ENCODE assay signal across 15 cellular contexts in the genomic region with DNA sequence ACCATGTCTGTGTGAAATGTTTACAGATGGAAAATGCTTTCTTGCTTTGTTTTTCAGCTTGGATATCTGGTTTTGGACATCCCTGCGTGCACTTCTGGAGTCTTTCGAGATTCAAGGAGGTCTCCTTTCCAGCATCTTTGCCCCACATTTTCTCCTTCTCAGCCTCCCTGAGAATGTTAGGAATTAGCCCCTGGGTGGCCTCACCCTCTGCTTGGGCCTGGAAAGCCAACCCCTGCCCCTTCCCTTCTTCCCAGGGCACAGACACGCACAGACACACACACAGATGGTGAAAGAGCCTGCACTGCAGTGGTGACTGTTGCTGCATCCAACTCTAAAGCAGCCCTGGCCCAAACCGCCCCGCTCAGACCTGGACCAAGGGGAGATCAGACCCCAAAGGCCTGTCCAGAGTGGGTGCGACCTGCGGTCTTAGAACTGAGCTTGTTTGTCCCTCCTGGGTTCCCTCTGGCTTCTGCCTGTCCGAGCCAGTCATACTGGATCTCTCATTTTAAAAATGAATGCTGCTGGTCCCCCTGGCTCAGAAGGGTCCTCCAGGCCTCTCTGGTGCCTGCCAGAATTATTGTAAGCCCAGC. TPM values are rescaled to one million over a fixed set of nuclear protein-coding genes. Genes with fewer than 3 reads are reported as not detected.
DNase-seq lines count a peak whose midpoint lies in the region; ATAC-seq and TF ChIP-seq lines count a peak whose summit lies in the region.
"Had no signal": no experiment of that assay in that cellular context is flagged by ENCODE, and none has a peak within 500 bp of the region (broad histone marks: within the 10 kb centered on the region; RNA-seq: fewer than 3 reads in every experiment).

No MANE protein-coding gene starts in this region.

- H3K27me3 ChIP-seq in SJSA1 (replicated peaks) (no peaks in the 10 kb centered on the region), esophagus muscularis mucosa (no peaks in the 10 kb centered on the region), tibial nerve (no peaks in the 10 kb centered on the region)

- peak overlapping the region; percentile 13 for H3K27ac Mint-ChIP-seq in dendritic cell treated with granulocyte-macrophage colony-stimulating factor and Interleukin-4, amounts not matched to agents 40 ng/mL and 50 ng/mL, for 4 days
- peak overlapping the region in 2 of 3 experiments; percentile 47 to 51 for H3K27ac Mint-ChIP-seq in nephron
- H3K27ac Mint-ChIP-seq: CD14-positive monocyte; CD8-positive, alpha-beta T cell had no signal

- H3K9me3 ChIP-seq in SJSA1 (replicated peaks), result no peaks in the 10 kb centered on the region; the same call in 1 of the 2 replicates
- H3K9me3 ChIP-seq in esophagus muscularis mucosa, result peaks cover 0 to 8% (median 3%) of the 10 kb centered on the region in 4 donors
- peaks cover 0 to 12% (median 0%) of the 10 kb centered on the region in 4 donors for H3K9me3 ChIP-seq in tibial nerve

- H3K4me3 Mint-ChIP-seq in dendritic cell treated with granulocyte-macrophage colony-stimulating factor and Interleukin-4, amounts not matched to agents 40 ng/mL and 50 ng/mL, for 4 days, result no peak overlapping the region
- H3K4me3 Mint-ChIP-seq in nephron, result no peak overlapping the region
- H3K4me3 Mint-ChIP-seq: CD14-positive monocyte; CD8-positive, alpha-beta T cell had no signal

- H3K36me3 Mint-ChIP-seq in dendritic cell treated with granulocyte-macrophage colony-stimulating factor and Interleukin-4, amounts not matched to agents 40 ng/mL and 50 ng/mL, for 4 days (ENCODE audit: low read depth), result no peaks in the 10 kb centered on the region
- H3K36me3 Mint-ChIP-seq in nephron (ENCODE audit: low read depth), result peaks cover 4% of the 10 kb centered on the region
- H3K36me3 Mint-ChIP-seq: CD8-positive, alpha-beta T cell had no signal

- no peak overlapping the region for H3K4me3 ChIP-seq in SJSA1
- H3K4me3 ChIP-seq in esophagus muscularis mucosa, result no peak overlapping the region
- H3K4me3 ChIP-seq in tibial nerve, result no peak overlapping the region
- H3K4me3 ChIP-seq: GM23248 had no signal

- H3K4me1 Mint-ChIP-seq in dendritic cell treated with granulocyte-macrophage colony-stimulating factor and Interleukin-4, amounts not matched to agents 40 ng/mL and 50 ng/mL, for 4 days (ENCODE audit: low read depth), result peaks cover 25% of the 10 kb centered on the region
- H3K4me1 Mint-ChIP-seq in nephron, result peaks cover 6% of the 10 kb centered on the region

- TF ChIP-seq CTCF in nephron (IDR thresholded peaks at IDR 0.05; ENCODE audit: unreplicated experiment in 3 of 3) (no peak), esophagus muscularis mucosa (IDR thresholded peaks at IDR 0.05) (no peak), tibial nerve (IDR thresholded peaks at IDR 0.05) (no peak)

- no peak for TF ChIP-seq POLR2A in esophagus muscularis mucosa (IDR thresholded peaks at IDR 0.05; ENCODE audit: low read depth)
- no peak for TF ChIP-seq POLR2A in tibial nerve (IDR thresholded peaks at IDR 0.05)

- intact Hi-C loops in dendritic cell treated with granulocyte-macrophage colony-stimulating factor and Interleukin-4, amounts not matched to agents 40 ng/mL and 50 ng/mL, for 4 days (cut with micrococcal nuclease), result no loop called here
- intact Hi-C loops in esophagus muscularis mucosa (cut with DNase I), result no loop called here

- ATAC-seq in HG03108 (IDR thresholded peaks at IDR 0.05; ENCODE audit: unreplicated experiment), result no peak
- ATAC-seq: CD8-positive, alpha-beta T cell had no signal

- TF ChIP-seq EP300 in esophagus muscularis mucosa (IDR thresholded peaks at IDR 0.05) (no peak), tibial nerve (IDR thresholded peaks at IDR 0.05) (no peak)

- H3K27ac ChIP-seq in SJSA1 (peak overlapping the region; percentile 91), esophagus muscularis mucosa (replicated peaks in 1 of 4) (no peak overlapping the region), tibial nerve (no peak overlapping the region)
- H3K27ac ChIP-seq: GM23248 had no signal

- H3K4me1 ChIP-seq in SJSA1 (replicated peaks) (peaks cover 75% of the 10 kb centered on the region), esophagus muscularis mucosa (peaks cover 0 to 10% (median 9%) of the 10 kb centered on the region in 4 donors), tibial nerve (no peaks in the 10 kb centered on the region)

- 94% methylated on average over 3 of the region's 8 CpGs for WGBS in esophagus muscularis mucosa
- WGBS in tibial nerve, 2 donors, result 95 to 97% methylated on average over 8 of the region's 8 CpGs

- DNase-seq in SJSA1 (ENCODE audit: low read depth in 1 of 2, low spot score in 2 of 2), result peak; percentile 82 to 91
- DNase-seq in esophagus muscularis mucosa (ENCODE audit: extremely low spot score), result no peak
- DNase-seq in tibial nerve (ENCODE audit: low spot score in 2 of 2), result no peak
- DNase-seq in T-helper 2 cell, result no peak
- DNase-seq: CD8-positive, alpha-beta T cell; COR-L47; DMS153; DMS79 treated with DMSO at 0.1 percent for 48 hours; EL; GM23248; H7 had no signal

- peaks cover 20% of the 10 kb centered on the region for H3K9me3 Mint-ChIP-seq in dendritic cell treated with granulocyte-macrophage colony-stimulating factor and Interleukin-4, amounts not matched to agents 40 ng/mL and 50 ng/mL, for 4 days
- peaks cover 11% of the 10 kb centered on the region for H3K9me3 Mint-ChIP-seq in nephron

- H3K36me3 ChIP-seq in SJSA1, result no peaks in the 10 kb centered on the region
- no peaks in the 10 kb centered on the region for H3K36me3 ChIP-seq in esophagus muscularis mucosa
- no peaks in the 10 kb centered on the region for H3K36me3 ChIP-seq in tibial nerve

- H3K27me3 Mint-ChIP-seq in dendritic cell treated with granulocyte-macrophage colony-stimulating factor and Interleukin-4, amounts not matched to agents 40 ng/mL and 50 ng/mL, for 4 days, result peaks cover 22% of the 10 kb centered on the region
- H3K27me3 Mint-ChIP-seq in nephron (ENCODE audit: low read depth), result peaks cover 11% of the 10 kb centered on the region

RNA-seq across cellular contexts. Expression of a gene that starts 8.7 kb away (rescaled TPM):
- total RNA-seq in SJSA1 (2014; rRNA removed; shearing (Covaris generic)), result 40.0 and 44.3 TPM in 2 replicates
- total RNA-seq in esophagus muscularis mucosa (100 to 1,000 TPM; 107 to 188 (median 131) TPM), tibial nerve (100 to 1,000 TPM; 211 to 265 (median 225) TPM)

Comparison
In these comparisons a context has a peak if more than half of its experiments do, and no peak if none do; other contexts are left out.
1. DNase-seq: peak in SJSA1 (2 of 2); none in esophagus muscularis mucosa (single experiment), tibial nerve (0 of 2) and T-helper 2 cell (0 of 5).